In the genomic region with DNA sequence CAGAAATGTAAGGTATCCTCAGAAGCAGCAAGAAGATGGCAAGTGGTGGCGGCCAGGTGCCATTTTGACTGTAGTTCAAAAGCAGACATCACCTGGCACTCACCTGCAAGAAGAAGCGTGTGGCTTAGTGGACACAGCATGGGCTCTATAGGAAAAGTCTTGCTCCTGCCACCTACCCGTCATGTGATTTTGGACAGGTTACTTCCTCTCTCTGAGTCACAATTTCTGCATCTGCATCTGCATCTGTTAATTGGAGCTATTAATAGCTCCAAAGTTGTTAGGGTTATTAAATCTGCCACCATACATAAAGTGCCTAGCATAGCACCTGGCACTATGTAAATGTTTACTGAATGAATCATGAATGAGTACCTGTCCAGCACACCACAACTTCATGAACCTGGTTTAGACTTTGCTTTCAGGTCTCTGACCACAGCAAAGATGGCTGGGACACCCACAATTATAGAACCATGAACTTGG, we compare ENCODE assay signal across 9 cellular contexts. TPM values are rescaled to one million over a fixed set of nuclear protein-coding genes. Genes with fewer than 3 reads are reported as not detected.
DNase-seq lines count a peak whose midpoint lies in the region; ATAC-seq and TF ChIP-seq lines count a peak whose summit lies in the region.
"Had no signal": no experiment of that assay in that cellular context is flagged by ENCODE, and none has a peak within 500 bp of the region (broad histone marks: within the 10 kb centered on the region; RNA-seq: fewer than 3 reads in every experiment).

No MANE protein-coding gene starts in this region.

- H3K4me3 ChIP-seq in BLaER1 (no peak overlapping the region), heart left ventricle (no peak overlapping the region)

- H3K9me3 Mint-ChIP-seq in endothelial cell (ENCODE audit: unreplicated experiment) (no peaks in the 10 kb centered on the region), progenitor cell of endocrine pancreas (ENCODE audit: low read depth) (no peaks in the 10 kb centered on the region)
- peaks cover 5% of the 10 kb centered on the region for H3K9me3 Mint-ChIP-seq in activated naive CD4-positive, alpha-beta T cell treated with anti-CD3 and anti-CD28 coated beads for 36 hours

- H3K27me3 Mint-ChIP-seq in endothelial cell (ENCODE audit: unreplicated experiment) (peaks cover 3% of the 10 kb centered on the region), progenitor cell of endocrine pancreas (no peaks in the 10 kb centered on the region)
- no peaks in the 10 kb centered on the region for H3K27me3 Mint-ChIP-seq in activated naive CD4-positive, alpha-beta T cell treated with anti-CD3 and anti-CD28 coated beads for 36 hours (ENCODE audit: low read depth)

- intact Hi-C loops in heart left ventricle (cut with DNase I) = loop anchor here in 2 of 10 donors (5.0 to 10.0 kb wide), 2 partner anchors 48 to 60 kb away; no protein-coding TSS in a partner anchor
- intact Hi-C loops in activated naive CD4-positive, alpha-beta T cell treated with anti-CD3 and anti-CD28 coated beads for 36 hours (cut with micrococcal nuclease) = no loop called here

- DNase-seq in HT-29 (ENCODE audit: low spot score) (peak; percentile 82), heart left ventricle (no peak), endothelial cell (ENCODE audit: low spot score) (no peak), progenitor cell of endocrine pancreas (ENCODE audit: low spot score, unreplicated experiment) (no peak)
- DNase-seq in activated naive CD4-positive, alpha-beta T cell treated with anti-CD3 and anti-CD28 coated beads for 36 hours = no peak

- H3K4me1 Mint-ChIP-seq in endothelial cell (ENCODE audit: unreplicated experiment) (peaks cover 10% of the 10 kb centered on the region), progenitor cell of endocrine pancreas (ENCODE audit: low read depth) (peaks cover 2% of the 10 kb centered on the region)
- H3K4me1 Mint-ChIP-seq in activated naive CD4-positive, alpha-beta T cell treated with anti-CD3 and anti-CD28 coated beads for 36 hours (ENCODE audit: low read depth) = peaks cover 42% of the 10 kb centered on the region

- H3K9me3 ChIP-seq in BLaER1 (peaks cover 10% of the 10 kb centered on the region; the same call in 1 of the 2 replicates), heart left ventricle (peaks cover 0 to 8% (median 0%) of the 10 kb centered on the region in 12 donors)

- H4K20me1 ChIP-seq in BLaER1 = no peaks in the 10 kb centered on the region

- H3K9ac ChIP-seq in BLaER1 = no peak overlapping the region

- ATAC-seq in GM19452 (IDR thresholded peaks at IDR 0.05; ENCODE audit: unreplicated experiment) = peak; percentile 55
- no peak for ATAC-seq in heart left ventricle

- H3K4me2 ChIP-seq in BLaER1 = peak overlapping the region; percentile 66

- H3K4me3 Mint-ChIP-seq in endothelial cell (ENCODE audit: unreplicated experiment) = no peak overlapping the region
- H3K4me3 Mint-ChIP-seq in activated naive CD4-positive, alpha-beta T cell treated with anti-CD3 and anti-CD28 coated beads for 36 hours = no peak overlapping the region
- no peak overlapping the region for H3K4me3 Mint-ChIP-seq in progenitor cell of endocrine pancreas (ENCODE audit: low read depth)

- H3K4me1 ChIP-seq in BLaER1 (peaks cover 38% of the 10 kb centered on the region), heart left ventricle (peaks cover 13 to 64% (median 44%) of the 10 kb centered on the region in 12 donors)

- WGBS in heart left ventricle, 4 donors = 97 to 98% (median 98%) methylated on average over 3 of the region's 3 CpGs

- H3K27ac ChIP-seq in BLaER1 = peak overlapping the region; percentile 26; the same call in 1 of the 2 replicates
- H3K27ac ChIP-seq in VCaP = peak overlapping the region; percentile 82
- no peak overlapping the region for H3K27ac ChIP-seq in heart left ventricle
- H3K27ac ChIP-seq: C4-2B had no signal

- H3K36me3 ChIP-seq in BLaER1 (no peaks in the 10 kb centered on the region), heart left ventricle (no peaks in the 10 kb centered on the region)

- peaks cover 5% of the 10 kb centered on the region for H3K36me3 Mint-ChIP-seq in endothelial cell (ENCODE audit: low read depth, unreplicated experiment)
- H3K36me3 Mint-ChIP-seq in activated naive CD4-positive, alpha-beta T cell treated with anti-CD3 and anti-CD28 coated beads for 36 hours (ENCODE audit: low read depth) = peaks cover 11% of the 10 kb centered on the region
- H3K36me3 Mint-ChIP-seq in progenitor cell of endocrine pancreas (ENCODE audit: insufficient read depth) = peaks cover 1% of the 10 kb centered on the region

- CTCF ChIA-PET in activated naive CD4-positive, alpha-beta T cell treated with anti-CD3 and anti-CD28 coated beads for 36 hours (lab: Charles Lee) = interaction anchor here (0.6 kb wide), 2 partner anchors 14 to 39 kb away, joined by 3 to 4 read pairs; no protein-coding TSS in a partner anchor

- H3K27me3 ChIP-seq in BLaER1 (no peaks in the 10 kb centered on the region), heart left ventricle (no peaks in the 10 kb centered on the region)

- TF ChIP-seq CTCF in VCaP (conservative IDR thresholded peaks at IDR 0.05) (no peak), heart left ventricle (IDR thresholded peaks at IDR 0.05) (no peak), endothelial cell (IDR thresholded peaks at IDR 0.05; ENCODE audit: unreplicated experiment) (no peak), progenitor cell of endocrine pancreas (IDR thresholded peaks at IDR 0.05; ENCODE audit: unreplicated experiment) (no peak)

- H3K27ac Mint-ChIP-seq in endothelial cell (ENCODE audit: unreplicated experiment) (no peak overlapping the region), progenitor cell of endocrine pancreas (no peak overlapping the region)
- H3K27ac Mint-ChIP-seq in activated naive CD4-positive, alpha-beta T cell treated with anti-CD3 and anti-CD28 coated beads for 36 hours = no peak overlapping the region

- TF ChIP-seq POLR2A in heart left ventricle (IDR thresholded peaks at IDR 0.05) = no peak

RNA-seq across cellular contexts. Expression of gene RAB30, which starts 16.8 kb away (rescaled TPM):
- total RNA-seq in HT-29 (2014; rRNA removed; shearing (Covaris generic)) = 1.1 and 1.2 TPM in 2 replicates
- 10 to 100 TPM; 13.8 to 28.4 (median 23.4) TPM for total RNA-seq in heart left ventricle
- polyA plus RNA-seq in heart left ventricle = 1 to 10 TPM; 4.4 to 6.8 TPM
- total RNA-seq in endothelial cell (ENCODE audit: unreplicated experiment) = 18.6 TPM
- 10 to 100 TPM in 1 of 2 experiments, 1 to 10 TPM in 1; 8.8 to 11.1 TPM for total RNA-seq in activated naive CD4-positive, alpha-beta T cell treated with anti-CD3 and anti-CD28 coated beads for 36 hours
- 13.5 and 13.9 TPM in 2 replicates for total RNA-seq in progenitor cell of endocrine pancreas

Comparison
In these comparisons a context has a peak if more than half of its experiments do, and no peak if none do; other contexts are left out.
1. H3K27ac ChIP-seq: peak in BLaER1 (single experiment) and VCaP (single experiment); none in heart left ventricle (0 of 12).